8 cellular contexts compared by ENCODE assay signal in genomic region chr1:196148367-196148970, GRCh38.
A peak's percentile ranks its signal among the peaks of the same experiment; 100 is the strongest.
DNase-seq lines count a peak whose midpoint lies in the region; ATAC-seq and TF ChIP-seq lines count a peak whose summit lies in the region.

No MANE protein-coding gene starts in this region.

- intact Hi-C loops in transverse colon (cut with DNase I; ENCODE audit: low total_unique reads): loop anchor here (10.0 kb wide), 1 partner anchor 516 kb away; no protein-coding TSS in a partner anchor

- no peak overlapping the region for H3K4me3 ChIP-seq in Jurkat, Clone E6-1 (ENCODE audit: low read length)
- H3K4me3 ChIP-seq in SK-N-SH (ENCODE audit: low read depth in 2 of 2, low read length in 1 of 2) (0 out of 4 replicates have a peak overlapping the region, but pooled peaks of 1 of the 2 experiments have one; percentile 9), gastroesophageal sphincter (no peak overlapping the region), transverse colon (no peak overlapping the region)

- H3K27me3 ChIP-seq in SK-N-SH (ENCODE audit: insufficient read depth): no peaks in the 10 kb centered on the region
- H3K27me3 ChIP-seq in gastroesophageal sphincter: no peaks in the 10 kb centered on the region
- no peaks in the 10 kb centered on the region for H3K27me3 ChIP-seq in transverse colon

- H3K9me2 ChIP-seq in SK-N-SH: no peaks in the 10 kb centered on the region

- DNase-seq in AG08395 (ENCODE audit: low spot score): peak; percentile 10
- DNase-seq in Jurkat, Clone E6-1 (ENCODE audit: low read depth, low spot score): peak; percentile 21
- peak; percentile 12 for DNase-seq in SK-N-SH
- no peak for DNase-seq in transverse colon

- ATAC-seq in GM18502 (IDR thresholded peaks at IDR 0.05; ENCODE audit: poor library complexity, unreplicated experiment): peak; percentile 56
- no peak for ATAC-seq in gastroesophageal sphincter
- ATAC-seq in GM18873 (IDR thresholded peaks at IDR 0.05; ENCODE audit: low FRiP score, unreplicated experiment): no peak
- no peak for ATAC-seq in GM21528 (IDR thresholded peaks at IDR 0.05; ENCODE audit: low FRiP score, unreplicated experiment)

- no peak overlapping the region for H3K9ac ChIP-seq in SK-N-SH

- no peaks in the 10 kb centered on the region for H3K79me2 ChIP-seq in SK-N-SH (ENCODE audit: insufficient read depth)

- H3K4me2 ChIP-seq in SK-N-SH: no peak overlapping the region

- in situ Hi-C loops in transverse colon (cut with MboI; ENCODE audit: low pct_ligation_motif_present in 1 of 4, low pct_unique_long_range_greater_than_20kb in 1 of 4, low sequenced_read_pairs in 3 of 4): loop anchor here in 3 of 4 donors (10.0 to 25.0 kb wide), 2 partner anchors 514 to 516 kb away; partner anchors contain the start of gene CFH (in 1 of the 3)

- CTCF ChIA-PET in SK-N-SH (lab: Yijun Ruan, JAX): interaction anchor here (0.5 to 3.3 kb wide), 26 partner anchors 11 to 522 kb away, joined by 3 to 38 read pairs (median 4); no protein-coding TSS in a partner anchor

- H3K9me3 ChIP-seq in SK-N-SH: no peaks in the 10 kb centered on the region
- no peaks in the 10 kb centered on the region for H3K9me3 ChIP-seq in gastroesophageal sphincter
- H3K9me3 ChIP-seq in transverse colon: no peaks in the 10 kb centered on the region

- peak; percentile 78 for TF ChIP-seq RAD21 in SK-N-SH (IDR thresholded peaks at IDR 0.05; ENCODE audit: low read length)

- TF ChIP-seq EP300 in SK-N-SH (IDR thresholded peaks at IDR 0.05; ENCODE audit: borderline replicate concordance in 1 of 2, low read depth in 1 of 2, low read length in 1 of 2) (no peak), gastroesophageal sphincter (IDR thresholded peaks at IDR 0.05) (no peak), transverse colon (IDR thresholded peaks at IDR 0.05; ENCODE audit: low read depth) (no peak)

- H3F3A ChIP-seq in SK-N-SH (replicated peaks; ENCODE audit: insufficient read depth): no peaks in the 10 kb centered on the region

- no peak for TF ChIP-seq POLR2A in gastroesophageal sphincter (IDR thresholded peaks at IDR 0.05)
- no peak for TF ChIP-seq POLR2A in transverse colon (IDR thresholded peaks at IDR 0.05)

- H3K27ac ChIP-seq in SK-N-SH (ENCODE audit: low read depth in 2 of 2, low read length in 1 of 2) (no peak overlapping the region), gastroesophageal sphincter (no peak overlapping the region), transverse colon (no peak overlapping the region)

- WGBS in SK-N-SH (ENCODE audit: low lambda C conversion rate): 31% methylated on average over 3 of the region's 3 CpGs
- 35 to 40% methylated on average over 3 of the region's 3 CpGs for WGBS in gastroesophageal sphincter (ENCODE audit: low coverage in 1 of 2), 2 donors
- 29 to 36% methylated on average over 3 of the region's 3 CpGs for WGBS in transverse colon (ENCODE audit: low coverage in 1 of 2), 2 donors

- H4K20me1 ChIP-seq in SK-N-SH (ENCODE audit: insufficient read depth): no peaks in the 10 kb centered on the region

- H3K36me3 ChIP-seq in SK-N-SH (replicated peaks in 1 of 2; ENCODE audit: control insufficient read depth in 1 of 2, insufficient read depth in 2 of 2, low read length in 1 of 2) (no peaks in the 10 kb centered on the region), gastroesophageal sphincter (no peaks in the 10 kb centered on the region), transverse colon (no peaks in the 10 kb centered on the region)

- POLR2A ChIA-PET in SK-N-SH (lab: Yijun Ruan, JAX): no interaction called here

- H3K4me1 ChIP-seq in SK-N-SH (ENCODE audit: control insufficient read depth in 1 of 2, insufficient read depth in 2 of 2, low read depth in 1 of 2, low read length in 1 of 2) (no peaks in the 10 kb centered on the region; a peak in 2 of 4 replicates), gastroesophageal sphincter (no peaks in the 10 kb centered on the region), transverse colon (peaks cover 0 to 3% (median 0%) of the 10 kb centered on the region in 4 donors)

- TF ChIP-seq CTCF in SK-N-SH (IDR thresholded peaks at IDR 0.05): peak; percentile 74
- TF ChIP-seq CTCF in gastroesophageal sphincter (IDR thresholded peaks at IDR 0.05): peak; percentile 29 to 59 (median 38)
- peak in 4 of 5 experiments; percentile 39 to 63 (median 56) for TF ChIP-seq CTCF in transverse colon (IDR thresholded peaks at IDR 0.05)

- H2AFZ ChIP-seq in SK-N-SH (ENCODE audit: low read depth): peak overlapping the region; percentile 61; the same call in 1 of the 2 replicates

TF ChIP-seq in SK-N-SH, 30 proteins besides CTCF, POLR2A, EP300 and RAD21:
- TF ChIP-seq SMC3 (IDR thresholded peaks at IDR 0.05; ENCODE audit: low read depth, low read length): peak; percentile 51
- TF ChIP-seq USF2 (IDR thresholded peaks at IDR 0.05; ENCODE audit: borderline replicate concordance, low read depth, low read length): no peak
TF ChIP-seq in SK-N-SH: peak in this region for 1.
